10 cellular contexts compared by ENCODE assay signal in the genomic region with DNA sequence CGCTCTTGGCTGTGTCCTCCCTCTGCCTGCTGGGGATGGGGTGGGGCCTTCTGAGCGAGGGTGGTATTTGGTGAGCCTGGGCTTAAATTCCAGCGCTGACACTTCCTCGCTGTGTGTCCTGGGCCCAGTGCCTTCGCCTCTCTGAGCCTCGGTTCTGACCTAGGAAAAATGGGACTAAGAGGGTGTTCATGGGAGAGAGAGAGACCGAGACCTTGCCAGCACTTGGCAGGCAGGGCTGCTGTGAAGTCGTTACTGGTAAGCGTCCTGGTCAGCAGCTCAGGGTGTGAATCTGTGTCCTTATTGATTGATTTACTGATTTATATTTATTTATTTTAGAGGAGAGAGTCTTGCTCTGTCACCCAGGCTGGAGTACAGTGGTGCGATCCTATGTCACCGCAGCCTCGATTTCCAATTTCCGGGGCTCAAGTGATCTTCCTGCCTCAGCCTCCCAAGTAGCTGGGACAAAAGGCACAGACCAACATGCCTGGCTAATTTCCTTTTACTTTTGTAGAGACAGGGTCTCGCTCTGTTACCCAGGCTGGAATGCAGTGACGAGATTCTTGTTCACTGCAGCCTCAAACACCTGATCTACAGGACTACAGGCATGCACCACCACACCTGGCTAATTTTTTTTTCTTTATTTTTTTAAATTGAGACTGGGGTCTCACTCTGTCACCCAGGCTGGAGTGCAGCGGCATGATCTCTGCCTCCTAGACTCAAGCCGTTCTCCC. TPM values are rescaled to one million over a fixed set of nuclear protein-coding genes. Genes with fewer than 3 reads are reported as not detected.
DNase-seq lines count a peak whose midpoint lies in the region; ATAC-seq, FAIRE-seq and TF ChIP-seq lines count a peak whose summit lies in the region.
"Had no signal": no experiment of that assay in that cellular context is flagged by ENCODE, and none has a peak within 500 bp of the region (broad histone marks: within the 10 kb centered on the region; RNA-seq: fewer than 3 reads in every experiment).

No MANE protein-coding gene starts in this region.

- WGBS in esophagus muscularis mucosa = 70% methylated on average over 13 of the region's 17 CpGs

- CTCF ChIA-PET in CD4-positive, alpha-beta memory T cell (lab: Charles Lee; ENCODE audit: partially characterized antibody) = interaction anchor here (0.6 to 1.0 kb wide), 2 partner anchors 17 to 45 kb away, joined by 3 read pairs; no protein-coding TSS in a partner anchor
- CTCF ChIA-PET in T-cell (lab: Charles Lee) = interaction anchor here in 1 of 2 donors (0.5 kb wide), 1 partner anchor 846 kb away, joined by 3 read pairs; no protein-coding TSS in a partner anchor

- H3K4me1 ChIP-seq in CD4-positive, alpha-beta memory T cell (ENCODE audit: insufficient read depth, low read length) = peaks cover 54% of the 10 kb centered on the region
- H3K4me1 ChIP-seq in esophagus muscularis mucosa = peaks cover 63 to 82% (median 77%) of the 10 kb centered on the region in 4 donors
- peaks cover 9% of the 10 kb centered on the region for H3K4me1 ChIP-seq in parathyroid adenoma

- TF ChIP-seq EP300 in esophagus muscularis mucosa (IDR thresholded peaks at IDR 0.05) = no peak

- no peaks in the 10 kb centered on the region for H3K27me3 ChIP-seq in CD4-positive, alpha-beta memory T cell (ENCODE audit: insufficient read depth, low read length)
- H3K27me3 ChIP-seq in esophagus muscularis mucosa (no peaks in the 10 kb centered on the region), parathyroid adenoma (ENCODE audit: control insufficient read depth, insufficient read depth, low read length) (no peaks in the 10 kb centered on the region), H7 (ENCODE audit: control insufficient read depth, insufficient read depth, low read length) (peaks cover 3% of the 10 kb centered on the region)

- peaks cover 4% of the 10 kb centered on the region for H3K79me2 ChIP-seq in parathyroid adenoma

- DNase-seq in CD4-positive, alpha-beta memory T cell = no peak
- DNase-seq in T-cell (no peak), esophagus muscularis mucosa (ENCODE audit: extremely low spot score) (no peak), HTR-8/SVneo (ENCODE audit: insufficient read length, low spot score) (no peak), H7 (no peak)
- no peak for DNase-seq in stimulated activated CD4-positive, alpha-beta T cell treated with anti-CD3 and anti-CD28 coated beads, Interleukin-4, amount 100 ng/mL, for 1 hour
- DNase-seq: GF-D8; NK-92 treated with Interleukin-12 subunit alpha and Interleukin-12 subunit beta, amount 100 ng/mL, for 24 hours had no signal

- H3K4me3 ChIP-seq in CD4-positive, alpha-beta memory T cell (ENCODE audit: low read length in 2 of 2) = no peak overlapping the region
- H3K4me3 ChIP-seq in esophagus muscularis mucosa (peak overlapping the region; percentile 78 to 97 (median 92)), parathyroid adenoma (ENCODE audit: low read depth, low read length) (no peak overlapping the region), H7 (ENCODE audit: insufficient read depth, low read depth, low read length) (no peak overlapping the region)

- no peak for FAIRE-seq in HTR-8/SVneo (lab: Jason Lieb, UNC)

- H3K36me3 Mint-ChIP-seq in CD4-positive, alpha-beta memory T cell = peaks cover 6 to 13% of the 10 kb centered on the region in 2 donors
- H3K36me3 Mint-ChIP-seq in T-cell = peaks cover 4% of the 10 kb centered on the region

- no peaks in the 10 kb centered on the region for H3K9me3 ChIP-seq in CD4-positive, alpha-beta memory T cell (ENCODE audit: control insufficient read depth in 1 of 2, low read length in 2 of 2)
- H3K9me3 ChIP-seq in esophagus muscularis mucosa (no peaks in the 10 kb centered on the region), parathyroid adenoma (ENCODE audit: control insufficient read depth, low read length) (no peaks in the 10 kb centered on the region)

- POLR2A ChIA-PET in CD4-positive, alpha-beta memory T cell (lab: Charles Lee; ENCODE audit: partially characterized antibody) = no interaction called here
- POLR2A ChIA-PET in T-cell (lab: Charles Lee) = no interaction called here

- peak overlapping the region in 6 of 8 donors; percentile 22 to 93 (median 66) for H3K4me3 Mint-ChIP-seq in CD4-positive, alpha-beta memory T cell
- peak overlapping the region; percentile 44 to 79 (median 52) for H3K4me3 Mint-ChIP-seq in T-cell

- no peaks in the 10 kb centered on the region for H3K36me3 ChIP-seq in CD4-positive, alpha-beta memory T cell (ENCODE audit: insufficient read depth, low read length)
- H3K36me3 ChIP-seq in esophagus muscularis mucosa (peaks cover 0 to 15% (median 6%) of the 10 kb centered on the region in 4 donors), parathyroid adenoma (ENCODE audit: control insufficient read depth, insufficient read depth, low read length) (no peaks in the 10 kb centered on the region), H7 (replicated peaks; ENCODE audit: control insufficient read depth, insufficient read depth, low read length) (no peaks in the 10 kb centered on the region; the same call in 1 of the 2 replicates)

- H2AFZ ChIP-seq in parathyroid adenoma = no peak overlapping the region

- intact Hi-C loops in CD4-positive, alpha-beta memory T cell (cut with micrococcal nuclease) = no loop called here
- intact Hi-C loops in esophagus muscularis mucosa (cut with DNase I) = no loop called here

- no peak overlapping the region for H3K27ac ChIP-seq in CD4-positive, alpha-beta memory T cell (ENCODE audit: low read depth, low read length)
- peak overlapping the region; percentile 87 to 94 (median 90) for H3K27ac ChIP-seq in esophagus muscularis mucosa (replicated peaks in 1 of 4)
- H3K27ac ChIP-seq in parathyroid adenoma = peak overlapping the region; percentile 52

- TF ChIP-seq CTCF in esophagus muscularis mucosa (IDR thresholded peaks at IDR 0.05) = no peak
- no peak for TF ChIP-seq CTCF in parathyroid adenoma (IDR thresholded peaks at IDR 0.05)

- peaks cover 27 to 73% (median 51%) of the 10 kb centered on the region in 4 donors for H3K4me1 Mint-ChIP-seq in CD4-positive, alpha-beta memory T cell
- H3K4me1 Mint-ChIP-seq in T-cell = peaks cover 62 to 74% (median 66%) of the 10 kb centered on the region in 3 donors

- H3K9ac ChIP-seq in parathyroid adenoma = no peak overlapping the region

- H3K27ac Mint-ChIP-seq in CD4-positive, alpha-beta memory T cell = peak overlapping the region in 6 of 7 donors; percentile 24 to 82 (median 79)
- H3K27ac Mint-ChIP-seq in T-cell = peak overlapping the region; percentile 92 to 94

- ATAC-seq in T-cell (replicated peaks in 1 of 4) (no peak), HG03095 (IDR thresholded peaks at IDR 0.05; ENCODE audit: unreplicated experiment) (no peak)

- peaks cover 0 to 1% (median 0%) of the 10 kb centered on the region in 8 donors for H3K9me3 Mint-ChIP-seq in CD4-positive, alpha-beta memory T cell
- no peaks in the 10 kb centered on the region for H3K9me3 Mint-ChIP-seq in T-cell

- no peak for TF ChIP-seq POLR2A in esophagus muscularis mucosa (IDR thresholded peaks at IDR 0.05; ENCODE audit: low read depth)

- H3K4me2 ChIP-seq in parathyroid adenoma (ENCODE audit: low read length) = no peak overlapping the region

- no peaks in the 10 kb centered on the region for H3K27me3 Mint-ChIP-seq in CD4-positive, alpha-beta memory T cell
- H3K27me3 Mint-ChIP-seq in T-cell = no peaks in the 10 kb centered on the region

RNA-seq across cellular contexts. Expression of gene PKN1, which starts 2.4 kb away (rescaled TPM):
- total RNA-seq in CD4-positive, alpha-beta memory T cell = 100 to 1,000 TPM; 189 to 205 TPM
- 10 to 100 TPM; 41.5 to 87.6 TPM for polyA plus RNA-seq in CD4-positive, alpha-beta memory T cell
- total RNA-seq in T-cell = 100 to 1,000 TPM; 170 to 272 (median 224) TPM
- 100 to 1,000 TPM; 120 to 233 (median 167) TPM for total RNA-seq in esophagus muscularis mucosa
- total RNA-seq in H7 (2014; rRNA removed; shearing (Covaris generic)) = 108 and 127 TPM in 2 replicates

RNA-seq across cellular contexts. Expression of gene DDX39A, which starts 16.3 kb away (rescaled TPM):
- total RNA-seq in CD4-positive, alpha-beta memory T cell = 100 to 1,000 TPM; 148 TPM
- polyA plus RNA-seq in CD4-positive, alpha-beta memory T cell = 100 to 1,000 TPM in 1 of 2 donors, 10 to 100 TPM in 1; 95.0 to 145 TPM
- 100 to 1,000 TPM; 159 to 280 (median 179) TPM for total RNA-seq in T-cell
- 10 to 100 TPM; 39.3 to 56.3 (median 42.1) TPM for total RNA-seq in esophagus muscularis mucosa
- 94.6 and 131 TPM in 2 replicates for total RNA-seq in H7 (2014; rRNA removed; shearing (Covaris generic))

RNA-seq across cellular contexts. Expression of gene PTGER1, which starts 39.7 kb away (rescaled TPM):
- total RNA-seq in CD4-positive, alpha-beta memory T cell = not detected
- polyA plus RNA-seq in CD4-positive, alpha-beta memory T cell = not detected
- total RNA-seq in T-cell (under 1 TPM in 2 of 5 donors, not detected in 3; 0.23 to 0.25 TPM), esophagus muscularis mucosa (1 to 10 TPM in 2 of 4 donors, under 1 TPM in 1, not detected in 1; 0.80 to 1.8 (median 1.3) TPM)
- 0.22 and 0.35 TPM in 2 replicates for total RNA-seq in H7 (2014; rRNA removed; shearing (Covaris generic))

RNA-seq across cellular contexts. Expression of gene ADGRE5, which starts 54.2 kb away (rescaled TPM):
- 100 to 1,000 TPM; 170 to 173 TPM for total RNA-seq in CD4-positive, alpha-beta memory T cell
- polyA plus RNA-seq in CD4-positive, alpha-beta memory T cell = 100 to 1,000 TPM; 211 to 275 TPM
- 1,000 to 10,000 TPM in 1 of 5 donors, 100 to 1,000 TPM in 4; 194 to 1,118 (median 206) TPM for total RNA-seq in T-cell
- total RNA-seq in esophagus muscularis mucosa = 100 to 1,000 TPM in 1 of 4 donors, 10 to 100 TPM in 3; 37.3 to 101 (median 50.4) TPM
- total RNA-seq in H7 (2014; rRNA removed; shearing (Covaris generic)) = 5.9 and 6.1 TPM in 2 replicates

Comparison
In these comparisons a context has a peak if more than half of its experiments do, and no peak if none do; other contexts are left out.
1. H3K4me3 ChIP-seq: peak in esophagus muscularis mucosa (4 of 4); none in CD4-positive, alpha-beta memory T cell (0 of 2), parathyroid adenoma (single experiment) and H7 (single experiment).